In the genomic region with DNA sequence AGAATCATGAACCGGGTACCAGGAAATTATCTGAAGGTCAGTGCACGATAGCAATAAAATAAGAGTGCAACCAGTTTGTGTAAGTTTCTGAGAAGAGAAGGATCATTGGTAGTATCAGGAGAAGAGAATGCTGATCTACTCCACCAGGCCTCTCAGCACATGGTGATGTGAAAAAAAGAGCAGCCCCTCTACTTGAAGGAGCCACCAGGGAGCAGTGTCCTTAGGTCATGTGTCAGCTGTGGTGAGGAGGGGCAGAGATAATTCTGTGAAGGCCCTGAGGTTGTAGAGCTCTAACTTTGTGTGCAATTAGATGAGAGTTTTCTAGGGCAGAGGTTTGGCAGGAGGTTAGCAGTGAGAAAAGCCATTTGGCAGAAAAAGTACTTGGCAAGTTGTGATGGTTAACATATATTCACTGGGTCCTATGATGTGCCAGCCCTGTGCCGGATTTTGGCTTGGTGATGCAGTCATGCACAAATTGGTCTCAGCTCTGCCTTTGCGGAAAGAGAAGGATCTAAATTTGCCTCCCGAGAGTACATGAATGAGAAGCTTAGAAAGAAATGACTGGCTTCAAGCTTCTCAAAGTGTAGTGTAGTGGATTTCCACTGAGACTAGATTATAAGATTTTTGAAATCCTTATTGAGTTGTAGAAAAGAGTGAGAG, we compare ENCODE assay signal across 1 cellular context.
TF ChIP-seq lines count a peak whose summit lies in the region.

No MANE protein-coding gene starts in this region.

TF ChIP-seq in GM23338, 12 proteins besides CTCF, POLR2A, EP300 and RAD21 (continued from another document):
- TF ChIP-seq ZNF462 (CRISPR knock-in tag; IDR thresholded peaks at IDR 0.05) (no peak), POLR2AphosphoS5 (IDR thresholded peaks at IDR 0.05; ENCODE audit: low read depth) (no peak), JUNB (IDR thresholded peaks at IDR 0.05; ENCODE audit: unreplicated experiment) (no peak), ZNF114 (CRISPR knock-in tag; IDR thresholded peaks at IDR 0.05) (no peak), EZH2 (IDR thresholded peaks at IDR 0.05; ENCODE audit: low read depth, unreplicated experiment) (no peak), NANOG (IDR thresholded peaks at IDR 0.05; ENCODE audit: borderline replicate concordance) (no peak), STAT1 (IDR thresholded peaks at IDR 0.05; ENCODE audit: unreplicated experiment) (no peak)
- TF ChIP-seq, protein P1, sequence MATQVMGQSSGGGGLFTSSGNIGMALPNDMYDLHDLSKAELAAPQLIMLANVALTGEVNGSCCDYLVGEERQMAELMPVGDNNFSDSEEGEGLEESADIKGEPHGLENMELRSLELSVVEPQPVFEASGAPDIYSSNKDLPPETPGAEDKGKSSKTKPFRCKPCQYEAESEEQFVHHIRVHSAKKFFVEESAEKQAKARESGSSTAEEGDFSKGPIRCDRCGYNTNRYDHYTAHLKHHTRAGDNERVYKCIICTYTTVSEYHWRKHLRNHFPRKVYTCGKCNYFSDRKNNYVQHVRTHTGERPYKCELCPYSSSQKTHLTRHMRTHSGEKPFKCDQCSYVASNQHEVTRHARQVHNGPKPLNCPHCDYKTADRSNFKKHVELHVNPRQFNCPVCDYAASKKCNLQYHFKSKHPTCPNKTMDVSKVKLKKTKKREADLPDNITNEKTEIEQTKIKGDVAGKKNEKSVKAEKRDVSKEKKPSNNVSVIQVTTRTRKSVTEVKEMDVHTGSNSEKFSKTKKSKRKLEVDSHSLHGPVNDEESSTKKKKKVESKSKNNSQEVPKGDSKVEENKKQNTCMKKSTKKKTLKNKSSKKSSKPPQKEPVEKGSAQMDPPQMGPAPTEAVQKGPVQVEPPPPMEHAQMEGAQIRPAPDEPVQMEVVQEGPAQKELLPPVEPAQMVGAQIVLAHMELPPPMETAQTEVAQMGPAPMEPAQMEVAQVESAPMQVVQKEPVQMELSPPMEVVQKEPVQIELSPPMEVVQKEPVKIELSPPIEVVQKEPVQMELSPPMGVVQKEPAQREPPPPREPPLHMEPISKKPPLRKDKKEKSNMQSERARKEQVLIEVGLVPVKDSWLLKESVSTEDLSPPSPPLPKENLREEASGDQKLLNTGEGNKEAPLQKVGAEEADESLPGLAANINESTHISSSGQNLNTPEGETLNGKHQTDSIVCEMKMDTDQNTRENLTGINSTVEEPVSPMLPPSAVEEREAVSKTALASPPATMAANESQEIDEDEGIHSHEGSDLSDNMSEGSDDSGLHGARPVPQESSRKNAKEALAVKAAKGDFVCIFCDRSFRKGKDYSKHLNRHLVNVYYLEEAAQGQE (IDR thresholded peaks at IDR 0.05; ENCODE audit: unreplicated experiment) = no peak
